6 cellular contexts compared by ENCODE assay signal in genomic region chr2:31642707-31643106, GRCh38.
"Had no signal": no experiment of that assay in that cellular context is flagged by ENCODE, and none has a peak within 500 bp of the region (broad histone marks: within the 10 kb centered on the region; RNA-seq: fewer than 3 reads in every experiment).

No MANE protein-coding gene starts in this region.

- DNase-seq: Karpas-422, KBM-7, KG1 had no signal

- FAIRE-seq: HTR-8/SVneo had no signal

- H3K9ac ChIP-seq: KMS-11 had no signal

- H3K4me2 ChIP-seq: KMS-11 had no signal

- H3K27ac ChIP-seq: HL-60, KMS-11 had no signal
